Comparison of ENCODE assay signal across 13 cellular contexts in genomic region chr12:70994217-70994788, GRCh38.
DNase-seq lines count a peak whose midpoint lies in the region; ATAC-seq, FAIRE-seq and TF ChIP-seq lines count a peak whose summit lies in the region.
"Had no signal": no experiment of that assay in that cellular context is flagged by ENCODE, and none has a peak within 500 bp of the region (broad histone marks: within the 10 kb centered on the region; RNA-seq: fewer than 3 reads in every experiment).

No MANE protein-coding gene starts in this region.

- H3K27me3 ChIP-seq in PC-9 (ENCODE audit: insufficient read depth, low read depth) = no peaks in the 10 kb centered on the region
- no peaks in the 10 kb centered on the region for H3K27me3 ChIP-seq in fibroblast of lung (ENCODE audit: control insufficient read depth, insufficient read depth, low read length)
- no peaks in the 10 kb centered on the region for H3K27me3 ChIP-seq in pancreas
- no peaks in the 10 kb centered on the region for H3K27me3 ChIP-seq in GM23338 (ENCODE audit: insufficient read depth)
- H3K27me3 ChIP-seq: BLaER1 had no signal

- H3K4me3 Mint-ChIP-seq in GM23338 = no peak overlapping the region
- H3K4me3 Mint-ChIP-seq: natural killer cell treated with Interleukin-12 subunit alpha and Interleukin-12 subunit beta and Interleukin-15 and Interleukin-18, amount 100 ng/mL, for 72 hours had no signal

- H3K9me3 Mint-ChIP-seq in GM23338 = no peaks in the 10 kb centered on the region; the same call in 2 of the 3 replicates

- peak; percentile 17 for DNase-seq in AG08396 (ENCODE audit: low spot score)
- DNase-seq in PC-9 = no peak
- DNase-seq in fibroblast of lung (ENCODE audit: low read depth in 2 of 2) = peak; percentile 92 to 97
- DNase-seq in pancreas = no peak
- DNase-seq in activated gamma-delta T cell treated with Interleukin-2 at 50 U/mL for 16 hours = no peak
- DNase-seq in NCI-H2107 treated with DMSO at 0.1 percent for 48 hours (lab: John Stamatoyannopoulos, UW; ENCODE audit: unreplicated experiment) = no peak
- DNase-seq in ureter (ENCODE audit: low spot score) = no peak
- DNase-seq in GM23338 (ENCODE audit: low spot score) = no peak
- DNase-seq: KBM-7; NCI-H524 treated with DMSO at 0.1 percent for 48 hours; stimulated activated CD4-positive, alpha-beta T cell treated with anti-CD3 and anti-CD28 coated beads, Interleukin-4, amount 100 ng/mL, for 4 hours had no signal

- H3K27ac ChIP-seq in PC-9 (no peak overlapping the region), fibroblast of lung (ENCODE audit: insufficient read depth, low read length) (peak overlapping the region; percentile 34), pancreas (no peak overlapping the region), GM23338 (ENCODE audit: low read depth) (no peak overlapping the region)
- H3K27ac ChIP-seq: BLaER1 had no signal

- TF ChIP-seq CTCF in PC-9 (conservative IDR thresholded peaks at IDR 0.05) (no peak), fibroblast of lung (conservative IDR thresholded peaks at IDR 0.05 in 1 of 2, IDR thresholded peaks at IDR 0.05 in 1 of 2; ENCODE audit: low read depth in 1 of 2, low read length in 2 of 2) (no peak), pancreas (IDR thresholded peaks at IDR 0.05) (no peak), GM23338 (conservative IDR thresholded peaks at IDR 0.05; ENCODE audit: low read depth in 2 of 2) (no peak)

- H3K9me2 ChIP-seq in PC-9 (ENCODE audit: insufficient read depth) = no peaks in the 10 kb centered on the region
- peaks cover 8% of the 10 kb centered on the region; the same call in 1 of the 2 replicates for H3K9me2 ChIP-seq in GM23338 (ENCODE audit: insufficient read depth)

- POLR2A ChIA-PET in PC-9 (lab: Charles Lee; ENCODE audit: unreplicated experiment) = no interaction called here

- H3K4me1 Mint-ChIP-seq in GM23338 = no peaks in the 10 kb centered on the region

- 50 to 71% methylated on average over 5 of the region's 5 CpGs for WGBS in pancreas, 2 donors

- H3K4me1 ChIP-seq in PC-9 (replicated peaks; ENCODE audit: insufficient read depth) (0 out of 2 replicates have a peak, but pooled peaks cover 6% of the 10 kb centered on the region), fibroblast of lung (ENCODE audit: control insufficient read depth, extremely low read depth, insufficient read depth, low read length) (peaks cover 4% of the 10 kb centered on the region), pancreas (no peaks in the 10 kb centered on the region), GM23338 (ENCODE audit: insufficient read depth) (no peaks in the 10 kb centered on the region)
- H3K4me1 ChIP-seq: BLaER1 had no signal

- H3K79me2 ChIP-seq in PC-9 (ENCODE audit: low read depth) = no peaks in the 10 kb centered on the region
- H3K79me2 ChIP-seq in fibroblast of lung (ENCODE audit: control insufficient read depth, insufficient read depth, low read length) = no peaks in the 10 kb centered on the region
- H3K79me2 ChIP-seq in GM23338 (replicated peaks; ENCODE audit: insufficient read depth) = no peaks in the 10 kb centered on the region

- H3K4me3 ChIP-seq in PC-9 = no peak overlapping the region
- no peak overlapping the region for H3K4me3 ChIP-seq in fibroblast of lung (replicated peaks in 1 of 4; ENCODE audit: control extremely low read depth in 1 of 4, insufficient read depth in 1 of 4, low read depth in 3 of 4, low read length in 4 of 4)
- no peak overlapping the region for H3K4me3 ChIP-seq in pancreas
- H3K4me3 ChIP-seq in GM23338 = no peak overlapping the region
- H3K4me3 ChIP-seq: BLaER1 had no signal

- H3K27me3 Mint-ChIP-seq in GM23338 (ENCODE audit: insufficient read depth, low read depth, poor library complexity) = no peaks in the 10 kb centered on the region
- H3K27me3 Mint-ChIP-seq: natural killer cell treated with Interleukin-12 subunit alpha and Interleukin-12 subunit beta and Interleukin-15 and Interleukin-18, amount 100 ng/mL, for 72 hours had no signal

- no peaks in the 10 kb centered on the region for H3K9me3 ChIP-seq in PC-9 (ENCODE audit: insufficient read depth, low read depth)
- no peaks in the 10 kb centered on the region for H3K9me3 ChIP-seq in fibroblast of lung (ENCODE audit: control insufficient read depth, insufficient read depth, low read depth, low read length)
- H3K9me3 ChIP-seq in pancreas = no peaks in the 10 kb centered on the region
- H3K9me3 ChIP-seq: BLaER1 had no signal

- 0 out of 2 replicates have a peak overlapping the region, but pooled peaks have one; percentile 12 for H3K4me2 ChIP-seq in PC-9
- peak overlapping the region; percentile 36 for H3K4me2 ChIP-seq in fibroblast of lung (ENCODE audit: extremely low read depth, insufficient read depth, low read length)
- H3K4me2 ChIP-seq in GM23338 = no peak overlapping the region
- H3K4me2 ChIP-seq: BLaER1 had no signal

- no peak overlapping the region for H3K27ac Mint-ChIP-seq in GM23338
- H3K27ac Mint-ChIP-seq: natural killer cell treated with Interleukin-12 subunit alpha and Interleukin-12 subunit beta and Interleukin-15 and Interleukin-18, amount 100 ng/mL, for 72 hours had no signal

- no peaks in the 10 kb centered on the region for H3K36me3 Mint-ChIP-seq in GM23338 (ENCODE audit: low read depth)
- H3K36me3 Mint-ChIP-seq: natural killer cell treated with Interleukin-12 subunit alpha and Interleukin-12 subunit beta and Interleukin-15 and Interleukin-18, amount 100 ng/mL, for 72 hours had no signal

- intact Hi-C loops in PC-9 (cut with micrococcal nuclease; ENCODE audit: unreplicated experiment) (no loop called here), pancreas (cut with DNase I) (no loop called here)

- no TSS peak for BruUV-seq in PC-9 (replicated peaks; lab: Mats Ljungman, UMichigan)

- H3K9ac ChIP-seq in fibroblast of lung (ENCODE audit: insufficient read depth, low read length) = no peak overlapping the region
- H3K9ac ChIP-seq: BLaER1 had no signal

- H4K20me1 ChIP-seq in PC-9 (ENCODE audit: insufficient read depth) (no peaks in the 10 kb centered on the region), fibroblast of lung (ENCODE audit: control insufficient read depth, extremely low read depth, insufficient read depth, low read length) (no peaks in the 10 kb centered on the region), GM23338 (replicated peaks; ENCODE audit: insufficient read depth) (no peaks in the 10 kb centered on the region)
- H4K20me1 ChIP-seq: BLaER1 had no signal

- H3K36me3 ChIP-seq in PC-9 (ENCODE audit: low read depth) (no peaks in the 10 kb centered on the region), fibroblast of lung (ENCODE audit: control insufficient read depth, insufficient read depth, low read length) (no peaks in the 10 kb centered on the region), pancreas (no peaks in the 10 kb centered on the region), GM23338 (ENCODE audit: insufficient read depth) (no peaks in the 10 kb centered on the region)
- H3K36me3 ChIP-seq: BLaER1 had no signal

- FAIRE-seq in pancreas (lab: Jason Lieb, UNC) = no peak

- H2AFZ ChIP-seq in PC-9 = peak overlapping the region; percentile 63
- H2AFZ ChIP-seq in fibroblast of lung (ENCODE audit: low read length) = no peak overlapping the region
- no peak overlapping the region for H2AFZ ChIP-seq in GM23338

- ATAC-seq in pancreas (peak in 3 of 4 donors; percentile 19 to 29 (median 25)), GM23338 (no peak)
- ATAC-seq: natural killer cell treated with Interleukin-12 subunit alpha and Interleukin-12 subunit beta and Interleukin-15 and Interleukin-18, amount 100 ng/mL, for 72 hours had no signal

- H3F3A ChIP-seq in PC-9 (ENCODE audit: insufficient read depth, low read depth) (no peaks in the 10 kb centered on the region), GM23338 (replicated peaks; ENCODE audit: low read depth) (no peaks in the 10 kb centered on the region)

- CTCF ChIA-PET in PC-9 (lab: Charles Lee) = no interaction called here

TF ChIP-seq in GM23338, 12 proteins besides CTCF, POLR2A, EP300 and RAD21 (continues in another document):
- TF ChIP-seq JUNB (IDR thresholded peaks at IDR 0.05; ENCODE audit: unreplicated experiment) = no peak

Comparison
In these comparisons a context has a peak if more than half of its experiments do, and no peak if none do; other contexts are left out.
1. DNase-seq: peak in AG08396 (single experiment) and fibroblast of lung (2 of 2); none in PC-9 (0 of 2), pancreas (0 of 6), activated gamma-delta T cell treated with Interleukin-2 at 50 U/mL for 16 hours (single experiment), NCI-H2107 treated with DMSO at 0.1 percent for 48 hours (single experiment), ureter (single experiment) and GM23338 (single experiment).